Comparison of ENCODE assay signal across 8 cellular contexts in the genomic region with DNA sequence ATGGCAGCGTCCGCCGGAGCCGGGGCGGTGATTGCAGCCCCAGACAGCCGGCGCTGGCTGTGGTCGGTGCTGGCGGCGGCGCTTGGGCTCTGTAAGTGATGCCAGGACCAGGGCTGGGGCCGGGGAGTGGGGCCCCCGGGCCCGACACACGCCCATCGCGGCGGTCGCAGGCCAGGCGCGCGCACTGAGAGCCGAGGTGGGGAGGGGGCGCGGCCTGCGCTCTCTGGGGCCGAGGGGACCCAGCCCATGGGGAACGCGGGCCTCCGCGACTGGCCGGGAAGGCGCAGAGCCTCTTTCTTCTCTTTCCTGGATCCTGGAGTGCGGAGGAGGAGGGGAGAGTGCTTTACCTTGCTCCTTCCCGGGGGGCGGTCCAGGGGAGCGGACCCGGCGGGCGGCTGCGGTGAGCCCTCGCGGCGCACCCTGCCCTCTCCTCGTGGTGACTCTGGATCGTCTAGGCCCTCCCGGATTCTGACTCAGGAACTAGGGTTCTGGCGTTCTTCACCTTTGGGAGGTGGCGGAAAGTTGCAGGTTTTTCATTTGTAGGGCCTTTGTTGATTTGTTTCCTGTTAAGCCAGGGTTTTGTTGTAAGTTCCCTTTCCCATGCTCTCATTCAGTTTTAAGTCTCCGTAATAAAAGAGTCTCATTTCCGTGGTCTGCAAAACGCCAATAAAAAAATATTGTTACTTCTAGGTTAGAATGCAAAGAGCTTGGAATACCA. TPM values are rescaled to one million over a fixed set of nuclear protein-coding genes. Genes with fewer than 3 reads are reported as not detected.
DNase-seq lines count a peak whose midpoint lies in the region; ATAC-seq and TF ChIP-seq lines count a peak whose summit lies in the region.

No MANE protein-coding gene starts in this region.

- WGBS in spleen, 5 donors, result 0 to 2% (median 1%) methylated on average over 8 to 52 of the region's 52 CpGs

- peak overlapping the region; percentile 69 for H3K4me3 ChIP-seq in CD8-positive, alpha-beta T cell (ENCODE audit: low read depth, low read length)
- H3K4me3 ChIP-seq in spleen, result peak overlapping the region; percentile 75 to 98 (median 88)

- CTCF ChIA-PET in CD8-positive, alpha-beta T cell (lab: Charles Lee), result no interaction called here

- peaks cover 13% of the 10 kb centered on the region for H3K4me1 ChIP-seq in CD8-positive, alpha-beta T cell (ENCODE audit: insufficient read depth, low read length)
- peaks cover 10 to 77% (median 52%) of the 10 kb centered on the region in 6 donors for H3K4me1 ChIP-seq in spleen

- peak; percentile 32 for ATAC-seq in CD8-positive, alpha-beta T cell
- ATAC-seq in GM19395 (IDR thresholded peaks at IDR 0.05; ENCODE audit: unreplicated experiment) (peak; percentile 35), HG03442 (IDR thresholded peaks at IDR 0.05; ENCODE audit: unreplicated experiment) (peak; percentile 25)

- H3K9me3 ChIP-seq in CD8-positive, alpha-beta T cell (ENCODE audit: low read length), result no peaks in the 10 kb centered on the region
- no peaks in the 10 kb centered on the region for H3K9me3 ChIP-seq in spleen

- H3K27ac ChIP-seq in CD8-positive, alpha-beta T cell (ENCODE audit: low read depth, low read length), result peak overlapping the region; percentile 28
- peak overlapping the region; percentile 50 to 90 (median 86) for H3K27ac ChIP-seq in spleen

- peak in 1 of 7 experiments; percentile 25 for DNase-seq in CD8-positive, alpha-beta T cell
- DNase-seq in RKO (ENCODE audit: low spot score) (peak; percentile 64), islet precursor cell (peak; percentile 77), spleen (no peak), NCI-H446 (lab: John Stamatoyannopoulos, UW) (no peak)

- no peaks in the 10 kb centered on the region for H3K27me3 Mint-ChIP-seq in CD8-positive, alpha-beta T cell (ENCODE audit: low read depth)
- peaks cover 4% of the 10 kb centered on the region for H3K27me3 Mint-ChIP-seq in brain

- no peaks in the 10 kb centered on the region for H3K9me3 Mint-ChIP-seq in CD8-positive, alpha-beta T cell
- H3K9me3 Mint-ChIP-seq in brain, result no peaks in the 10 kb centered on the region

- H3K27me3 ChIP-seq in CD8-positive, alpha-beta T cell (ENCODE audit: insufficient read depth, low read length), result no peaks in the 10 kb centered on the region
- H3K27me3 ChIP-seq in spleen (replicated peaks in 1 of 7), result no peaks in the 10 kb centered on the region

- H3K36me3 Mint-ChIP-seq in CD8-positive, alpha-beta T cell, result peaks cover 5% of the 10 kb centered on the region
- H3K36me3 Mint-ChIP-seq in brain, result peaks cover 13% of the 10 kb centered on the region

- intact Hi-C loops in CD8-positive, alpha-beta T cell (cut with DNase I, micrococcal nuclease), result loop anchor here in 1 of 2 experiments (2.0 kb wide), 1 partner anchor 80 kb away; no protein-coding TSS in a partner anchor
- intact Hi-C loops in spleen (cut with DNase I; ENCODE audit: low total_unique reads), result loop anchor here (5.0 kb wide), 1 partner anchor 80 kb away; no protein-coding TSS in a partner anchor

- peak overlapping the region; percentile 4 for H3K27ac Mint-ChIP-seq in CD8-positive, alpha-beta T cell
- H3K27ac Mint-ChIP-seq in brain, result peak overlapping the region; percentile 78 to 96 (median 88)

- no peaks in the 10 kb centered on the region for H3K36me3 ChIP-seq in CD8-positive, alpha-beta T cell (ENCODE audit: insufficient read depth, low read length)
- no peaks in the 10 kb centered on the region for H3K36me3 ChIP-seq in spleen

- TF ChIP-seq CTCF in CD8-positive, alpha-beta T cell (IDR thresholded peaks at IDR 0.05), result no peak
- no peak for TF ChIP-seq CTCF in brain (conservative IDR thresholded peaks at IDR 0.05)
- TF ChIP-seq CTCF in spleen (IDR thresholded peaks at IDR 0.05 in 8 of 11, conservative IDR thresholded peaks at IDR 0.05 in 3 of 11), result no peak

- H3K4me3 Mint-ChIP-seq in CD8-positive, alpha-beta T cell, result peak overlapping the region; percentile 95
- peak overlapping the region; percentile 86 to 94 (median 87) for H3K4me3 Mint-ChIP-seq in brain

- POLR2A ChIA-PET in CD8-positive, alpha-beta T cell (lab: Charles Lee), result interaction anchor here (0.7 to 1.9 kb wide), 2 partner anchors 9 to 27 kb away, joined by 4 to 7 read pairs; no protein-coding TSS in a partner anchor

- TF ChIP-seq POLR2A in spleen (IDR thresholded peaks at IDR 0.05), result no peak

- H3K4me1 Mint-ChIP-seq in CD8-positive, alpha-beta T cell (ENCODE audit: low read depth), result peaks cover 35% of the 10 kb centered on the region
- H3K4me1 Mint-ChIP-seq in brain, result peaks cover 51% of the 10 kb centered on the region

RNA-seq across cellular contexts. Expression of a gene that starts 0.5 kb away (rescaled TPM):
- under 1 TPM; 0.67 to 0.81 TPM for total RNA-seq in CD8-positive, alpha-beta T cell
- polyA plus RNA-seq in brain (ENCODE audit: insufficient read depth, low read depth, low replicate concordance) (39.6 TPM), spleen (10 to 100 TPM; 12.0 to 20.4 (median 17.5) TPM)
- total RNA-seq in spleen, result 10 to 100 TPM; 43.0 to 65.8 (median 59.8) TPM

Comparison
In these comparisons a context has a peak if more than half of its experiments do, and no peak if none do; other contexts are left out.
1. DNase-seq: peak in RKO (single experiment) and islet precursor cell (single experiment); none in spleen (single experiment) and NCI-H446 (0 of 2).
2. RNA of a gene that starts 0.5 kb away (total RNA-seq): 43.0 to 65.8 TPM in spleen; 0.67 to 0.81 TPM in CD8-positive, alpha-beta T cell; every median in the first group is over 10 times any median in the second.
3. Peak in every context shown above with its lines, with median percentiles within 50 percentile points of each other: ATAC-seq.